Comparison of ENCODE assay signal across 29 cellular contexts in genomic region chr12:121233628-121234020, GRCh38.
"Had no signal": no experiment of that assay in that cellular context is flagged by ENCODE, and none has a peak within 500 bp of the region (broad histone marks: within the 10 kb centered on the region; RNA-seq: fewer than 3 reads in every experiment).

No MANE protein-coding gene starts in this region.

- ATAC-seq: activated naive CD8-positive, alpha-beta T cell treated with anti-CD3 and anti-CD28 coated beads, Interleukin-2, amount 50 U/mL, for 24 hours; esophagus mucosa; foreskin keratinocyte; heart left ventricle; left colon; right cardiac atrium had no signal

- H3K4me3 ChIP-seq: heart left ventricle, spleen, suprapubic skin, tibial artery had no signal

- H3K27ac ChIP-seq: foreskin keratinocyte, heart left ventricle, spleen, suprapubic skin, tibial artery, WERI-Rb-1 had no signal

- H3K36me3 Mint-ChIP-seq: naive B cell had no signal

- H3K9me3 ChIP-seq: heart left ventricle, spleen, suprapubic skin, tibial artery had no signal

- H3K27me3 ChIP-seq: foreskin keratinocyte, heart left ventricle, spleen, suprapubic skin, tibial artery had no signal

- DNase-seq: activated CD4-positive, alpha-beta memory T cell treated with anti-CD3 and anti-CD28 coated beads for 36 hours; activated CD4-positive, alpha-beta T cell treated with anti-CD3 and anti-CD28 coated beads, Interleukin-2, amount 10 ng/mL, durations not matched to agents 24 days and 14 days; activated CD4-positive, CD25-positive, alpha-beta regulatory T cell treated with anti-CD3 and anti-CD28 coated beads, Interleukin-2, amount 50 U/mL, for 72 hours; activated CD8-positive, alpha-beta memory T cell treated with anti-CD3 and anti-CD28 coated beads, Interleukin-2, amount 50 U/mL, for 48 hours; activated naive CD8-positive, alpha-beta T cell treated with anti-CD3 and anti-CD28 coated beads, Interleukin-2, amount 50 U/mL, for 24 hours; activated T-cell treated with anti-CD3 and anti-CD28 coated beads, Interleukin-2, amount 50 U/mL, for 48 hours; amygdala; cortex of kidney; foreskin keratinocyte; heart left ventricle; hypothalamus; immature natural killer cell; kidney; left colon; naive B cell; nephron progenitor cell; occipital lobe; right cardiac atrium; stimulated activated naive CD4-positive, alpha-beta T cell; T-helper 9 cell; tibial artery; WERI-Rb-1 had no signal

- H3K27me3 Mint-ChIP-seq: activated CD4-positive, alpha-beta memory T cell treated with anti-CD3 and anti-CD28 coated beads for 36 hours; activated CD4-positive, alpha-beta T cell treated with anti-CD3 and anti-CD28 coated beads, Interleukin-2, amount 10 ng/mL, durations not matched to agents 24 days and 14 days; activated naive CD4-positive, alpha-beta T cell treated with anti-CD3 and anti-CD28 coated beads, Interleukin-2, amount 50 U/mL, for 24 hours; activated naive CD8-positive, alpha-beta T cell treated with anti-CD3 and anti-CD28 coated beads, Interleukin-2, amount 50 U/mL, for 24 hours; naive B cell had no signal

- H3K4me1 ChIP-seq: foreskin keratinocyte had no signal

- H3K4me1 Mint-ChIP-seq: mesothelial cell of epicardium had no signal

- H3K4me3 Mint-ChIP-seq: activated CD4-positive, alpha-beta memory T cell treated with anti-CD3 and anti-CD28 coated beads for 36 hours; activated CD4-positive, alpha-beta T cell treated with anti-CD3 and anti-CD28 coated beads, Interleukin-2, amount 10 ng/mL, durations not matched to agents 24 days and 14 days; activated naive CD4-positive, alpha-beta T cell treated with anti-CD3 and anti-CD28 coated beads, Interleukin-2, amount 50 U/mL, for 24 hours; activated naive CD8-positive, alpha-beta T cell treated with anti-CD3 and anti-CD28 coated beads, Interleukin-2, amount 50 U/mL, for 24 hours; immature natural killer cell; mesothelial cell of epicardium; naive B cell; nephron progenitor cell; T-helper 1 cell treated with Interleukin-12 subunit alpha and Interleukin-12 subunit beta and Interleukin-4 antibody, amounts not matched to agents 30 μg/mL and 1 μg/mL, for 36 hours had no signal

- H3K36me3 ChIP-seq: WERI-Rb-1 had no signal

- H3K9me3 Mint-ChIP-seq: activated CD4-positive, alpha-beta memory T cell treated with anti-CD3 and anti-CD28 coated beads for 36 hours; activated CD4-positive, alpha-beta T cell treated with anti-CD3 and anti-CD28 coated beads, Interleukin-2, amount 10 ng/mL, durations not matched to agents 24 days and 14 days; activated naive CD4-positive, alpha-beta T cell treated with anti-CD3 and anti-CD28 coated beads, Interleukin-2, amount 50 U/mL, for 24 hours; activated naive CD8-positive, alpha-beta T cell treated with anti-CD3 and anti-CD28 coated beads, Interleukin-2, amount 50 U/mL, for 24 hours; activated T-helper 2 cell treated with anti-CD3 and anti-CD28 coated beads, Interferon-gamma antibody, Interleukin-2, Interleukin-4, amounts not matched to agents 10 μg/mL and 5 μg/mL and 100 μg/mL, durations not matched to agents 14 hours and 24 hours and 36 hours; immature natural killer cell; mesothelial cell of epicardium; naive B cell; nephron progenitor cell; T-helper 1 cell treated with Interleukin-12 subunit alpha and Interleukin-12 subunit beta and Interleukin-4 antibody, amounts not matched to agents 30 μg/mL and 1 μg/mL, for 36 hours had no signal

- H3K27ac Mint-ChIP-seq: activated CD4-positive, alpha-beta memory T cell treated with anti-CD3 and anti-CD28 coated beads for 36 hours; activated CD4-positive, alpha-beta T cell treated with anti-CD3 and anti-CD28 coated beads, Interleukin-2, amount 10 ng/mL, durations not matched to agents 24 days and 14 days; activated naive CD4-positive, alpha-beta T cell treated with anti-CD3 and anti-CD28 coated beads, Interleukin-2, amount 50 U/mL, for 24 hours; activated naive CD8-positive, alpha-beta T cell treated with anti-CD3 and anti-CD28 coated beads, Interleukin-2, amount 50 U/mL, for 24 hours; activated T-helper 2 cell treated with anti-CD3 and anti-CD28 coated beads, Interferon-gamma antibody, Interleukin-2, Interleukin-4, amounts not matched to agents 10 μg/mL and 5 μg/mL and 100 μg/mL, durations not matched to agents 14 hours and 24 hours and 36 hours; mesothelial cell of epicardium; T-helper 1 cell treated with Interleukin-12 subunit alpha and Interleukin-12 subunit beta and Interleukin-4 antibody, amounts not matched to agents 30 μg/mL and 1 μg/mL, for 36 hours had no signal
